ENCODE assay signal across 12 cellular contexts in genomic region chr9:130186051-130186450, GRCh38. TPM values are rescaled to one million over a fixed set of nuclear protein-coding genes. Genes with fewer than 3 reads are reported as not detected.
A peak's percentile ranks its signal among the peaks of the same experiment; 100 is the strongest.
DNase-seq lines count a peak whose midpoint lies in the region; ATAC-seq and TF ChIP-seq lines count a peak whose summit lies in the region.
"Had no signal": no experiment of that assay in that cellular context is flagged by ENCODE, and none has a peak within 500 bp of the region (broad histone marks: within the 10 kb centered on the region; RNA-seq: fewer than 3 reads in every experiment).

No MANE protein-coding gene starts in this region.

- 17 to 38% methylated on average over 1 to 5 of the region's 6 CpGs for WGBS in esophagus squamous epithelium, 2 donors
- 22 to 29% (median 28%) methylated on average over 6 of the region's 6 CpGs for WGBS in ovary, 3 donors

- no peak for TF ChIP-seq EP300 in ovary (IDR thresholded peaks at IDR 0.05)

- H4K20me1 ChIP-seq in BLaER1: peaks cover 100% of the 10 kb centered on the region

- H3K27ac ChIP-seq in BLaER1 (0 out of 2 replicates have a peak overlapping the region, but pooled peaks have one; percentile 33), SJCRH30 (peak overlapping the region; percentile 54), esophagus squamous epithelium (peak overlapping the region; percentile 81 to 94 (median 90)), ovary (peak overlapping the region; percentile 70 to 76)

- TF ChIP-seq POLR2A in esophagus squamous epithelium (IDR thresholded peaks at IDR 0.05) (no peak), ovary (IDR thresholded peaks at IDR 0.05) (no peak)

- DNase-seq in SJCRH30 (peak; percentile 63 to 71), esophagus squamous epithelium (lab: John Stamatoyannopoulos, UW) (no peak), ovary (peak in 1 of 5 donors; percentile 37), hepatic stellate cell (ENCODE audit: low spot score) (no peak)
- DNase-seq in stimulated activated CD4-positive, alpha-beta T cell treated with anti-CD3 and anti-CD28 coated beads, Interleukin-12 subunit alpha, Interleukin-12 subunit beta, amount 100 ng/mL, for 4 hours: no peak
- no peak for DNase-seq in NK-92 treated with Interleukin-12 subunit alpha and Interleukin-12 subunit beta, amount 100 ng/mL, for 24 hours (lab: John Stamatoyannopoulos, UW)
- DNase-seq: activated CD4-positive, alpha-beta T cell treated with anti-CD3 and anti-CD28 coated beads for 4 hours; activated effector memory CD4-positive, alpha-beta T cell treated with anti-CD3 and anti-CD28 coated beads, Interleukin-2, amount 50 U/mL, for 16 hours; NCI-H526 had no signal

- H3K9ac ChIP-seq in BLaER1: peak overlapping the region; percentile 36; the same call in 1 of the 2 replicates

- peak overlapping the region; percentile 48 for H3K4me2 ChIP-seq in BLaER1

- H3K4me3 ChIP-seq in BLaER1: no peak overlapping the region
- no peak overlapping the region for H3K4me3 ChIP-seq in SJCRH30
- H3K4me3 ChIP-seq in esophagus squamous epithelium: peak overlapping the region in 1 of 4 donors; percentile 9
- H3K4me3 ChIP-seq in ovary: peak overlapping the region; percentile 28

- H3K4me1 ChIP-seq in BLaER1: peaks cover 78% of the 10 kb centered on the region
- H3K4me1 ChIP-seq in SJCRH30: peaks cover 56% of the 10 kb centered on the region
- H3K4me1 ChIP-seq in esophagus squamous epithelium: peaks cover 35 to 91% (median 35%) of the 10 kb centered on the region in 3 donors
- peaks cover 25% of the 10 kb centered on the region for H3K4me1 ChIP-seq in ovary (ENCODE audit: insufficient read depth)

- H3K27me3 ChIP-seq in BLaER1: no peaks in the 10 kb centered on the region
- H3K27me3 ChIP-seq in SJCRH30: no peaks in the 10 kb centered on the region
- no peaks in the 10 kb centered on the region for H3K27me3 ChIP-seq in esophagus squamous epithelium
- no peaks in the 10 kb centered on the region for H3K27me3 ChIP-seq in ovary
- H3K27me3 ChIP-seq: BE2C had no signal

- intact Hi-C loops in esophagus squamous epithelium (cut with DNase I): no loop called here
- intact Hi-C loops in ovary (cut with DNase I): no loop called here

- H3K9me3 ChIP-seq in BLaER1 (no peaks in the 10 kb centered on the region), SJCRH30 (replicated peaks) (no peaks in the 10 kb centered on the region), esophagus squamous epithelium (no peaks in the 10 kb centered on the region), ovary (no peaks in the 10 kb centered on the region)
- H3K9me3 ChIP-seq: BE2C had no signal

- peaks cover 10% of the 10 kb centered on the region for H3K36me3 ChIP-seq in BLaER1
- H3K36me3 ChIP-seq in SJCRH30: peaks cover 9% of the 10 kb centered on the region; the same call in 1 of the 2 replicates
- H3K36me3 ChIP-seq in esophagus squamous epithelium: no peaks in the 10 kb centered on the region
- no peaks in the 10 kb centered on the region for H3K36me3 ChIP-seq in ovary

- no peak for ATAC-seq in HG03342 (IDR thresholded peaks at IDR 0.05; ENCODE audit: unreplicated experiment)

- TF ChIP-seq CTCF in esophagus squamous epithelium (IDR thresholded peaks at IDR 0.05) (no peak), ovary (IDR thresholded peaks at IDR 0.05) (no peak)

RNA-seq across cellular contexts. Expression of gene NCS1, which starts 13.8 kb away (rescaled TPM):
- 86.2 and 89.2 TPM in 2 replicates for total RNA-seq in SJCRH30 (2014; rRNA removed; shearing (Covaris generic))
- total RNA-seq in esophagus squamous epithelium: 10 to 100 TPM in 3 of 4 donors, 1 to 10 TPM in 1; 9.3 to 31.3 (median 15.2) TPM
- total RNA-seq in ovary: 10 to 100 TPM in 6 of 7 donors, 1 to 10 TPM in 1; 3.6 to 46.7 (median 29.5) TPM
- polyA plus RNA-seq in ovary: 10 to 100 TPM in 1 of 2 donors, 1 to 10 TPM in 1; 8.1 to 15.5 TPM

Comparison
In these comparisons a context has a peak if more than half of its experiments do, and no peak if none do; other contexts are left out.
1. H3K27ac ChIP-seq: peak in every context shown above with its lines; median percentile 90 in esophagus squamous epithelium; 73 in ovary; 54 in SJCRH30; 33 in BLaER1.
2. DNase-seq: peak in SJCRH30 (2 of 2); none in esophagus squamous epithelium (single experiment), stimulated activated CD4-positive, alpha-beta T cell treated with anti-CD3 and anti-CD28 coated beads, Interleukin-12 subunit alpha, Interleukin-12 subunit beta, amount 100 ng/mL, for 4 hours (single experiment), hepatic stellate cell (single experiment) and NK-92 treated with Interleukin-12 subunit alpha and Interleukin-12 subunit beta, amount 100 ng/mL, for 24 hours (single experiment).